In genomic region chr4:6419452-6420028, GRCh38 we compare ENCODE assay signal across 26 cellular contexts. TPM values are rescaled to one million over a fixed set of nuclear protein-coding genes. Genes with fewer than 3 reads are reported as not detected.
A peak's percentile ranks its signal among the peaks of the same experiment; 100 is the strongest.
DNase-seq lines count a peak whose midpoint lies in the region; ATAC-seq, FAIRE-seq and TF ChIP-seq lines count a peak whose summit lies in the region.
"Had no signal": no experiment of that assay in that cellular context is flagged by ENCODE, and none has a peak within 500 bp of the region (broad histone marks: within the 10 kb centered on the region; RNA-seq: fewer than 3 reads in every experiment).

No MANE protein-coding gene starts in this region.

- CTCF ChIA-PET in MCF 10A (lab: Yijun Ruan, JAX) (interaction anchor here (0.6 kb wide), 2 partner anchors 54 to 123 kb away, joined by 3 to 4 read pairs; no protein-coding TSS in a partner anchor), mammary epithelial cell (lab: Charles Lee; ENCODE audit: low non-redundant PET) (no interaction called here), K562 (lab: Yijun Ruan, JAX; ENCODE audit: low intra/inter-chr PET ratio) (no interaction called here)

- H3K4me3 Mint-ChIP-seq in MCF 10A (ENCODE audit: unreplicated experiment) = no peak overlapping the region
- H3K4me3 Mint-ChIP-seq: central memory CD8-positive, alpha-beta T cell; naive thymus-derived CD4-positive, alpha-beta T cell; stimulated activated naive CD8-positive, alpha-beta T cell treated with anti-CD3 and anti-CD28 coated beads, Interleukin-15, Interleukin-2, amounts not matched to agents 100 ng/mL and 50 ng/mL, for 24 hours had no signal

- TF ChIP-seq RAD21 in K562 (CRISPR knock-in tag; conservative IDR thresholded peaks at IDR 0.05 in 1 of 2, IDR thresholded peaks at IDR 0.05 in 1 of 2) = no peak

- no peak overlapping the region for H2BK15ac ChIP-seq in neuronal stem cell (ENCODE audit: low read length)

- H3K79me2 ChIP-seq in mammary epithelial cell (ENCODE audit: insufficient read depth, low read length) = no peaks in the 10 kb centered on the region
- no peaks in the 10 kb centered on the region for H3K79me2 ChIP-seq in K562 (ENCODE audit: control insufficient read depth, insufficient read depth, low read length)

- no peak for ATAC-seq in K562
- ATAC-seq in GM21717 (IDR thresholded peaks at IDR 0.05; ENCODE audit: unreplicated experiment) = no peak
- ATAC-seq in GM21447 (IDR thresholded peaks at IDR 0.05; ENCODE audit: unreplicated experiment) = no peak
- ATAC-seq: esophagus mucosa; heart left ventricle; naive thymus-derived CD4-positive, alpha-beta T cell had no signal

- no peak overlapping the region for H3K14ac ChIP-seq in neuronal stem cell (ENCODE audit: low read length)

- no peaks in the 10 kb centered on the region for H3K9me1 ChIP-seq in K562 (ENCODE audit: control insufficient read depth, insufficient read depth, low read length)

- H2BK12ac ChIP-seq in neuronal stem cell (ENCODE audit: low read length) = no peak overlapping the region

- H2AFZ ChIP-seq in mammary epithelial cell (ENCODE audit: low read depth, low read length) = no peak overlapping the region
- no peak overlapping the region for H2AFZ ChIP-seq in K562 (ENCODE audit: low read depth, low read length)
- H2AFZ ChIP-seq in neuronal stem cell (ENCODE audit: low read length) = no peak overlapping the region

- H3K9me3 ChIP-seq in mammary epithelial cell (replicated peaks; ENCODE audit: insufficient read depth, low read length) (peaks cover 4% of the 10 kb centered on the region), K562 (replicated peaks; ENCODE audit: control insufficient read depth, insufficient read depth, low read depth, low read length) (no peaks in the 10 kb centered on the region), testis (no peaks in the 10 kb centered on the region), neuronal stem cell (replicated peaks in 1 of 2; ENCODE audit: control insufficient read depth in 2 of 2, insufficient read depth in 1 of 2, low read depth in 1 of 2, low read length in 2 of 2) (no peaks in the 10 kb centered on the region)
- H3K9me3 ChIP-seq: heart left ventricle had no signal

- H3K27ac ChIP-seq in mammary epithelial cell (ENCODE audit: insufficient read depth, low read depth, low read length) (no peak overlapping the region), K562 (ENCODE audit: extremely low read depth, low read depth, low read length) (no peak overlapping the region), testis (no peak overlapping the region), neuronal stem cell (replicated peaks; ENCODE audit: low read length) (no peak overlapping the region)
- H3K27ac ChIP-seq: C4-2B, heart left ventricle had no signal

- BruUV-seq in MCF 10A (replicated peaks; lab: Mats Ljungman, UMichigan) (no TSS peak), mammary epithelial cell (replicated peaks; lab: Mats Ljungman, UMichigan) (no TSS peak), K562 (replicated peaks; lab: Mats Ljungman, UMichigan) (no TSS peak)

- H3K36me3 ChIP-seq in mammary epithelial cell (ENCODE audit: insufficient read depth, low read length) (no peaks in the 10 kb centered on the region), K562 (ENCODE audit: control insufficient read depth, insufficient read depth, low read length) (no peaks in the 10 kb centered on the region), testis (ENCODE audit: low read depth, missing control alignments) (no peaks in the 10 kb centered on the region), neuronal stem cell (replicated peaks in 1 of 2; ENCODE audit: control insufficient read depth in 2 of 2, insufficient read depth in 2 of 2, low read length in 2 of 2) (no peaks in the 10 kb centered on the region)
- H3K36me3 ChIP-seq: heart left ventricle had no signal

- intact Hi-C loops in MCF 10A (cut with micrococcal nuclease) = no loop called here
- intact Hi-C loops in mammary epithelial cell (cut with micrococcal nuclease) = no loop called here
- intact Hi-C loops in K562 (cut with micrococcal nuclease) = no loop called here
- intact Hi-C loops in testis (cut with DNase I; ENCODE audit: low total_unique reads) = no loop called here

- H3K4ac ChIP-seq in neuronal stem cell (ENCODE audit: low read length) = no peak overlapping the region

- dilution Hi-C loops in mammary epithelial cell (cut with HindIII; ENCODE audit: low sequenced_read_pairs) = no loop called here

- H3K79me1 ChIP-seq in neuronal stem cell (ENCODE audit: low read depth, low read length) = no peaks in the 10 kb centered on the region

- POLR2A ChIA-PET in MCF 10A (lab: Yijun Ruan, JAX) (no interaction called here), K562 (lab: Yijun Ruan, JAX) (interaction anchor here (1.1 kb wide), 1 partner anchor 12 kb away, joined by 3 read pairs; no protein-coding TSS in a partner anchor)

- H3K4me3 ChIP-seq in mammary epithelial cell (replicated peaks in 1 of 3; ENCODE audit: insufficient read depth in 1 of 3, low read depth in 2 of 3, low read length in 3 of 3) = no peak overlapping the region
- no peak overlapping the region for H3K4me3 ChIP-seq in K562
- no peak overlapping the region for H3K4me3 ChIP-seq in testis
- H3K4me3 ChIP-seq in neuronal stem cell (ENCODE audit: low read length in 2 of 2) = no peak overlapping the region
- H3K4me3 ChIP-seq: heart left ventricle had no signal

- H3K23ac ChIP-seq in neuronal stem cell (ENCODE audit: low read depth, low read length, poor library complexity) = no peak overlapping the region

- H2AK5ac ChIP-seq in neuronal stem cell (ENCODE audit: low read depth, low read length) = no peak overlapping the region

- in situ Hi-C loops in mammary epithelial cell (cut with MboI; ENCODE audit: low sequenced_read_pairs in 2 of 2) = no loop called here
- in situ Hi-C loops in K562 (cut with MboI) = no loop called here

- H3K4me1 Mint-ChIP-seq in MCF 10A (ENCODE audit: insufficient read depth, unreplicated experiment) = no peaks in the 10 kb centered on the region
- H3K4me1 Mint-ChIP-seq: central memory CD8-positive, alpha-beta T cell; naive thymus-derived CD4-positive, alpha-beta T cell had no signal

- no peak for TF ChIP-seq POLR2A in K562 (conservative IDR thresholded peaks at IDR 0.05)
- no peak for TF ChIP-seq POLR2A in testis (IDR thresholded peaks at IDR 0.05)

- peak overlapping the region; percentile 17 for H3K27ac Mint-ChIP-seq in MCF 10A (ENCODE audit: low read depth, unreplicated experiment)
- H3K27ac Mint-ChIP-seq: naive thymus-derived CD4-positive, alpha-beta T cell; stimulated activated naive CD8-positive, alpha-beta T cell treated with anti-CD3 and anti-CD28 coated beads, Interleukin-15, Interleukin-2, amounts not matched to agents 100 ng/mL and 50 ng/mL, for 24 hours had no signal

- DNase-seq in MCF 10A (ENCODE audit: unreplicated experiment) (peak; percentile 7), mammary epithelial cell (no peak), K562 (ENCODE audit: extremely low read depth in 1 of 4, low spot score in 3 of 4) (peak in 1 of 4 experiments; percentile 8), left kidney (ENCODE audit: low read depth, low spot score) (peak; percentile 72), testis (peak; percentile 90), neuronal stem cell (ENCODE audit: low spot score) (no peak)
- DNase-seq: 8988T; activated CD4-positive, alpha-beta T cell treated with anti-CD3 and anti-CD28 coated beads, Interleukin-2, amount 50 U/mL, for 4 hours; activated gamma-delta T cell; DMS 273 treated with DMSO at 0.1 percent for 48 hours; effector CD8-positive, alpha-beta T cell; GF-D8; heart left ventricle; Kasumi-1; naive thymus-derived CD4-positive, alpha-beta T cell; NCI-H1417 treated with DMSO at 0.1 percent for 48 hours; NCI-H2171; stimulated activated CD4-positive, alpha-beta T cell treated with anti-CD3 and anti-CD28 coated beads, Interleukin-2, amount 100 ng/mL, for 24 hours had no signal

- H3K36me3 Mint-ChIP-seq in MCF 10A (ENCODE audit: insufficient read depth, unreplicated experiment) = no peaks in the 10 kb centered on the region
- H3K36me3 Mint-ChIP-seq: naive thymus-derived CD4-positive, alpha-beta T cell had no signal

- TF ChIP-seq CTCF in MCF 10A (IDR thresholded peaks at IDR 0.05; ENCODE audit: unreplicated experiment) = no peak
- TF ChIP-seq CTCF in mammary epithelial cell (conservative IDR thresholded peaks at IDR 0.05 in 1 of 2, IDR thresholded peaks at IDR 0.05 in 1 of 2; ENCODE audit: extremely low read depth in 1 of 2, insufficient read depth in 1 of 2, low read depth in 1 of 2, low read length in 2 of 2) = no peak
- TF ChIP-seq CTCF in K562 (IDR thresholded peaks at IDR 0.05 in 2 of 3, conservative IDR thresholded peaks at IDR 0.05 in 1 of 3; ENCODE audit: insufficient read depth in 2 of 3, low read depth in 1 of 3, low read length in 3 of 3) = no peak
- TF ChIP-seq CTCF in testis (IDR thresholded peaks at IDR 0.05) = no peak

- H3K9ac ChIP-seq in mammary epithelial cell (ENCODE audit: insufficient read depth, low read length) (no peak overlapping the region), K562 (ENCODE audit: insufficient read depth in 1 of 2, low read depth in 2 of 2, low read length in 2 of 2) (no peak overlapping the region), neuronal stem cell (ENCODE audit: low read depth, low read length, poor library complexity) (no peak overlapping the region)

- no peak overlapping the region for H4K8ac ChIP-seq in neuronal stem cell (ENCODE audit: low read depth, low read length)

- no peaks in the 10 kb centered on the region for H3K9me3 Mint-ChIP-seq in MCF 10A (ENCODE audit: unreplicated experiment)
- H3K9me3 Mint-ChIP-seq: central memory CD8-positive, alpha-beta T cell; stimulated activated naive CD8-positive, alpha-beta T cell treated with anti-CD3 and anti-CD28 coated beads, Interleukin-15, Interleukin-2, amounts not matched to agents 100 ng/mL and 50 ng/mL, for 24 hours had no signal

- H4K20me1 ChIP-seq in mammary epithelial cell (ENCODE audit: insufficient read depth, low read length) (no peaks in the 10 kb centered on the region), K562 (replicated peaks; ENCODE audit: control insufficient read depth, insufficient read depth, low read length) (no peaks in the 10 kb centered on the region; the same call in 1 of the 2 replicates)

- H2BK120ac ChIP-seq in neuronal stem cell (ENCODE audit: low read depth, low read length) = no peak overlapping the region

- no peak overlapping the region for H3K18ac ChIP-seq in neuronal stem cell (ENCODE audit: low read length)

- no peak for FAIRE-seq in K562 (lab: Jason Lieb, UNC)

- no peak overlapping the region for H4K91ac ChIP-seq in neuronal stem cell (ENCODE audit: low read depth, low read length, poor library complexity)

- H3K4me1 ChIP-seq in mammary epithelial cell (ENCODE audit: insufficient read depth, low read length) (no peaks in the 10 kb centered on the region), K562 (replicated peaks in 1 of 2; ENCODE audit: control insufficient read depth in 2 of 2, insufficient read depth in 2 of 2, low read length in 2 of 2) (peaks cover 0 to 4% of the 10 kb centered on the region in 2 experiments; a peak in 3 of 5 replicates), testis (peaks cover 10% of the 10 kb centered on the region), neuronal stem cell (ENCODE audit: control insufficient read depth in 2 of 2, insufficient read depth in 1 of 2, low read depth in 1 of 2, low read length in 2 of 2) (peaks cover 6 to 9% of the 10 kb centered on the region in 2 donors)

- H3K4me2 ChIP-seq in mammary epithelial cell (ENCODE audit: insufficient read depth, low read depth, low read length) (no peak overlapping the region), K562 (ENCODE audit: insufficient read depth, low read length) (no peak overlapping the region), neuronal stem cell (ENCODE audit: insufficient read depth, low read length, poor library complexity, severe bottlenecking) (no peak overlapping the region)

- no peak for TF ChIP-seq EP300 in K562 (IDR thresholded peaks at IDR 0.05; ENCODE audit: low read length)

- H2BK5ac ChIP-seq in neuronal stem cell (ENCODE audit: low read length) = no peak overlapping the region

- H3K27me3 ChIP-seq in mammary epithelial cell (ENCODE audit: insufficient read depth, low read length) (no peaks in the 10 kb centered on the region), K562 (ENCODE audit: control insufficient read depth in 2 of 2, insufficient read depth in 2 of 2, low read length in 2 of 2) (peaks cover 3 to 32% of the 10 kb centered on the region in 2 experiments; a peak in 3 of 5 replicates), testis (no peaks in the 10 kb centered on the region), neuronal stem cell (ENCODE audit: control insufficient read depth in 3 of 3, insufficient read depth in 3 of 3, low read depth in 1 of 3, low read length in 3 of 3) (peaks cover 0 to 21% (median 0%) of the 10 kb centered on the region in 3 experiments)

- WGBS in mammary epithelial cell (ENCODE audit: low coverage, missing lambda C conversion rate) = 20% methylated on average over 4 of the region's 6 CpGs
- 0% methylated on average over 6 of the region's 6 CpGs for WGBS in K562 (ENCODE audit: insufficient coverage, low coverage, missing lambda C conversion rate)
- WGBS in testis, 2 donors = 55 to 61% methylated on average over 6 of the region's 6 CpGs
- WGBS in neuronal stem cell (ENCODE audit: extremely low coverage in 2 of 2, insufficient read length in 2 of 2, insufficient replicate concordance in 1 of 2), 2 donors = no CpG with 5 or more reads among the region's 6 CpGs

- no peaks in the 10 kb centered on the region for H3K27me3 Mint-ChIP-seq in MCF 10A (ENCODE audit: insufficient read depth, unreplicated experiment)

RNA-seq across cellular contexts. Expression of gene PPP2R2C, which starts 52.9 kb away (rescaled TPM):
- 3.6 and 7.5 TPM in 2 replicates for total RNA-seq in MCF 10A (2022)
- under 1 TPM; 0.17 to 0.24 TPM for total RNA-seq in mammary epithelial cell
- 0.18 TPM for polyA plus RNA-seq in mammary epithelial cell
- polyA minus RNA-seq in mammary epithelial cell = not detected
- not detected in 2 replicates for total RNA-seq in K562 (2011; cell fraction: chromatin; rRNA removed; ENCODE audit: low replicate concordance)
- total RNA-seq in K562 (2011; cell fraction: nucleolus; rRNA removed) = not detected in 2 replicates
- total RNA-seq in K562 (2011; cell fraction: nucleoplasm; rRNA removed) = not detected in 2 replicates
- total RNA-seq in K562 (2014; rRNA removed) = not detected in 2 replicates
- not detected in 2 replicates for total RNA-seq in K562 (2014; rRNA removed; fragmentation: Illumina TruSeq; extraction: Trizol)
- total RNA-seq in K562 (2015; rRNA removed; fragmentation: Illumina TruSeq; extraction: Trizol) = not detected in 2 replicates
- total RNA-seq in K562 (2021) = 0.04 TPM in 1 of 2 replicates, not detected in the other
- polyA plus RNA-seq in K562 (2011; rRNA removed) = 0.06 TPM in 1 of 2 replicates, not detected in the other
- polyA plus RNA-seq in K562 (2011; cell fraction: cytosol; rRNA removed) = 0.15 TPM in 1 of 2 replicates, not detected in the other
- polyA plus RNA-seq in K562 (2011; cell fraction: nucleus; rRNA removed) = not detected in 2 replicates
- 0.03 and 0.12 TPM in 2 replicates for polyA plus RNA-seq in K562 (2012)
- not detected in 2 replicates for polyA plus RNA-seq in K562 (2014; fragmentation: Illumina TruSeq; extraction: Trizol)
- polyA plus RNA-seq in K562 (2014; fragmentation: Nextera tagmentation; extraction: Ambion mirVana) = not detected
- polyA plus RNA-seq in K562 (2014; rRNA removed) = not detected in 2 replicates
- polyA minus RNA-seq in K562 (2011; rRNA and poly(A)+ RNA removed) = not detected in 2 replicates
- not detected in 2 replicates for polyA minus RNA-seq in K562 (2011; cell fraction: cytosol; rRNA and poly(A)+ RNA removed)
- polyA minus RNA-seq in K562 (2011; cell fraction: nucleus; rRNA and poly(A)+ RNA removed) = not detected in 2 replicates
- 10 to 100 TPM in 1 of 2 donors, 1 to 10 TPM in 1; 7.9 to 13.1 TPM for total RNA-seq in testis
- polyA plus RNA-seq in testis (ENCODE audit: insufficient read depth, low read depth, low replicate concordance) = 20.4 TPM
- 3.3 TPM for polyA plus RNA-seq in neuronal stem cell (2013, experiment 1 of 2)
- 3.1 TPM for polyA plus RNA-seq in neuronal stem cell (2013, experiment 2 of 2)
- total RNA-seq: naive thymus-derived CD4-positive, alpha-beta T cell; skeletal muscle tissue; T-helper 2 cell treated with Interferon-gamma antibody and Interleukin-4, amounts not matched to agents 100 ng/mL and 5 ng/mL, for 36 hours had no signal
- polyA plus RNA-seq: naive thymus-derived CD4-positive, alpha-beta T cell had no signal

Comparison
In these comparisons a context has a peak if more than half of its experiments do, and no peak if none do; other contexts are left out.
1. DNase-seq: peak in MCF 10A (single experiment), left kidney (single experiment) and testis (single experiment); none in mammary epithelial cell (single experiment) and neuronal stem cell (single experiment).